ENCODE assay signal across 8 cellular contexts in genomic region chr10:132453470-132453861, GRCh38. TPM values are rescaled to one million over a fixed set of nuclear protein-coding genes. Genes with fewer than 3 reads are reported as not detected.
DNase-seq lines count a peak whose midpoint lies in the region; ATAC-seq and TF ChIP-seq lines count a peak whose summit lies in the region.

No MANE protein-coding gene starts in this region.

- no peak for TF ChIP-seq CTCF in psoas muscle (IDR thresholded peaks at IDR 0.05)

- WGBS in psoas muscle, 3 donors, result 52 to 59% (median 58%) methylated on average over 15 of the region's 15 CpGs

- no peaks in the 10 kb centered on the region for H3K36me3 ChIP-seq in duodenal mucosa (ENCODE audit: control insufficient read depth in 1 of 2, insufficient read depth in 2 of 2, low read length in 2 of 2)
- no peaks in the 10 kb centered on the region for H3K36me3 ChIP-seq in psoas muscle (ENCODE audit: insufficient read depth in 1 of 2, low read depth in 1 of 2)

- H3K9ac ChIP-seq in duodenal mucosa (ENCODE audit: low read depth in 1 of 2, low read length in 2 of 2), result peak overlapping the region; percentile 39 to 51

- no peak for DNase-seq in psoas muscle
- no peak for DNase-seq in midbrain (lab: John Stamatoyannopoulos, UW)
- DNase-seq in RPMI8226, result no peak
- no peak for DNase-seq in SW480 (ENCODE audit: low spot score)

- peaks cover 66 to 76% of the 10 kb centered on the region in 2 donors for H3K4me1 ChIP-seq in duodenal mucosa (ENCODE audit: control insufficient read depth in 1 of 2, insufficient read depth in 2 of 2, low read length in 2 of 2)
- peaks cover 7% of the 10 kb centered on the region for H3K4me1 ChIP-seq in psoas muscle

- intact Hi-C loops in psoas muscle (cut with DNase I), result loop anchor here (1.0 to 5.0 kb wide), 3 partner anchors 65 to 231 kb away; no protein-coding TSS in a partner anchor

- H3K9me3 ChIP-seq in duodenal mucosa (ENCODE audit: control insufficient read depth in 1 of 2, low read length in 2 of 2) (no peaks in the 10 kb centered on the region), psoas muscle (no peaks in the 10 kb centered on the region)

- ATAC-seq in GM18517 (IDR thresholded peaks at IDR 0.05; ENCODE audit: unreplicated experiment) (peak; percentile 25), HG03342 (IDR thresholded peaks at IDR 0.05; ENCODE audit: unreplicated experiment) (peak; percentile 11), psoas muscle (peak in 2 of 4 donors; percentile 3 to 7), HG02759 (IDR thresholded peaks at IDR 0.05; ENCODE audit: unreplicated experiment) (no peak)

- no peak overlapping the region for H3K27ac ChIP-seq in duodenal mucosa (ENCODE audit: low read depth, low read length)
- no peak overlapping the region for H3K27ac ChIP-seq in psoas muscle

- H3K4me3 ChIP-seq in duodenal mucosa (ENCODE audit: low read depth in 1 of 2, low read length in 2 of 2) (peak overlapping the region; percentile 7 to 53), psoas muscle (peak overlapping the region; percentile 2)

- H3K27me3 ChIP-seq in duodenal mucosa (ENCODE audit: control insufficient read depth in 1 of 2, insufficient read depth in 2 of 2, low read length in 2 of 2) (no peaks in the 10 kb centered on the region), psoas muscle (ENCODE audit: insufficient read depth in 3 of 3, low read length in 2 of 3) (peaks cover 0 to 4% (median 0%) of the 10 kb centered on the region in 3 donors)

RNA-seq across cellular contexts. Expression of gene PWWP2B, which starts 56.5 kb away (rescaled TPM):
- 10 to 100 TPM; 14.5 to 25.0 (median 21.9) TPM for total RNA-seq in psoas muscle
- polyA plus RNA-seq in psoas muscle, result 10 to 100 TPM; 18.6 to 35.2 (median 23.4) TPM
